18 cellular contexts compared by ENCODE assay signal in the genomic region with DNA sequence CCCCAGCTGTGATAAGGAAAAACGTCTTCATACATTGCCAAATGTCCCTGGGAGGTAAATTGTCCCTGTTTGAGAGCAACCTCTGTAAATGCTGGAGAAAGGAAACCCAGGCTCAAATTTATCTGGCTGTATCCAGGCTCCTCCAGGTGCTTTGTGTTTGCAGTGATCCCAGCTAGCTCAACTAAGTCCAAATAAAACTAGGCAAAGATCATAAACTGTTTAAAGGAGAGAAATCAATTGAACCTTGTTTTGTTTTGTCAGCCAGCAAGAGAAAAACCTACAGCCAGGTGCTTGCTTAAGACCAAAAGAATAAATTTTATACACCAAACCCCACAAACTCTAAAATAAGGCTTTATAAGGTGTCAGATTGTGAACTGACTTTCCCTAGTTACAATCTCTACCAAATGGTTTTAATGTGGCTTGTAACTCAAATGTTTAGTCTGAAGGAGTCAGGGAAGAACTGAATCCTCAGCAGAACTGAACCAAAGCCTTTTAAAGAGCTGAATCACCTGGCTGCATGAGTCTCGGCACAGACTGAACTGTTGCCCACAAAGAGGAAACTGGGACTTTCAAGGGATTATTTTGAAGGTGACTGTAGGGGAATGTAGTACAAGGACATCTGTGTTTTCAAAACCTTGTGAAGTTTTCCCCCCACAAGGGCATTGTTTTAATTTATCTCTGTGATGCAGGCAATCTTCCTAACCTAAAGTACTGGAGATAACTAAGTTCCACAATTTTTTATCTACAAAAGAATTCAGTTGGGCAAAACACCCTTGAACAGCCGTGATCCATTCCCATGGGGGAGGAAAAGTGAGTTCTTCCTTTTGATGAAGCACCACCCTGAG.
DNase-seq lines count a peak whose midpoint lies in the region; ATAC-seq and TF ChIP-seq lines count a peak whose summit lies in the region.
"Had no signal": no experiment of that assay in that cellular context is flagged by ENCODE, and none has a peak within 500 bp of the region (broad histone marks: within the 10 kb centered on the region; RNA-seq: fewer than 3 reads in every experiment).

No MANE protein-coding gene starts in this region.

- H3K27ac ChIP-seq in VCaP: peak overlapping the region; percentile 46; the same call in 1 of the 2 replicates
- peak overlapping the region in 2 of 3 donors; percentile 34 to 71 for H3K27ac ChIP-seq in right lobe of liver
- H3K27ac ChIP-seq: coronary artery, esophagus muscularis mucosa, prostate gland, stomach had no signal

- H3K4me3 ChIP-seq in Jurkat, Clone E6-1 (ENCODE audit: low read length): no peak overlapping the region
- H3K4me3 ChIP-seq in right lobe of liver: no peak overlapping the region
- H3K4me3 ChIP-seq in foreskin fibroblast (ENCODE audit: low read depth in 1 of 2, low read length in 2 of 2): no peak overlapping the region
- H3K4me3 ChIP-seq: coronary artery, esophagus muscularis mucosa, prostate gland, stomach had no signal

- intact Hi-C loops in right lobe of liver (cut with DNase I): no loop called here

- WGBS in right lobe of liver (ENCODE audit: insufficient coverage, low coverage, low lambda C conversion rate, missing lambda C conversion rate): 11% methylated on average over 3 of the region's 3 CpGs

- H3K27me3 ChIP-seq in right lobe of liver: no peaks in the 10 kb centered on the region
- H3K27me3 ChIP-seq: esophagus muscularis mucosa, stomach had no signal

- peaks cover 0 to 49% (median 17%) of the 10 kb centered on the region in 4 donors for H3K4me1 ChIP-seq in right lobe of liver
- H3K4me1 ChIP-seq: esophagus muscularis mucosa, prostate gland, stomach had no signal

- ATAC-seq in GM21717 (IDR thresholded peaks at IDR 0.05; ENCODE audit: unreplicated experiment) (peak; percentile 40), right lobe of liver (peak; percentile 58 to 78 (median 76)), HG02571 (IDR thresholded peaks at IDR 0.05; ENCODE audit: unreplicated experiment) (no peak)
- ATAC-seq: HCT116 had no signal

- DNase-seq in Jurkat, Clone E6-1 (ENCODE audit: low read depth, low spot score): peak; percentile 16
- DNase-seq in right lobe of liver (no peak), NCI-H1417 (lab: John Stamatoyannopoulos, UW) (no peak), foreskin fibroblast (no peak), occipital lobe (lab: John Stamatoyannopoulos, UW) (no peak)
- DNase-seq: activated CD4-positive, alpha-beta T cell treated with anti-CD3 and anti-CD28 coated beads for 1 hour; activated CD8-positive, alpha-beta memory T cell treated with anti-CD3 and anti-CD28 coated beads, Interleukin-2, amount 50 U/mL, for 4 hours; activated naive CD4-positive, alpha-beta T cell treated with anti-CD3 and anti-CD28 coated beads for 36 hours; NCI-H187 treated with DMSO at 0.1 percent for 48 hours; NCI-H526; stomach had no signal

- no peaks in the 10 kb centered on the region for H3K9me3 ChIP-seq in right lobe of liver
- H3K9me3 ChIP-seq: esophagus muscularis mucosa, prostate gland, stomach had no signal

- TF ChIP-seq CTCF in VCaP (conservative IDR thresholded peaks at IDR 0.05): no peak
- no peak for TF ChIP-seq CTCF in right lobe of liver (IDR thresholded peaks at IDR 0.05)
- no peak for TF ChIP-seq CTCF in foreskin fibroblast (IDR thresholded peaks at IDR 0.05; ENCODE audit: low read depth, low read length)

- no peaks in the 10 kb centered on the region for H3K36me3 ChIP-seq in right lobe of liver
- H3K36me3 ChIP-seq: esophagus muscularis mucosa, prostate gland, stomach had no signal

- TF ChIP-seq POLR2A in right lobe of liver (IDR thresholded peaks at IDR 0.05): no peak
